Comparison of ENCODE assay signal across 13 cellular contexts in the genomic region with DNA sequence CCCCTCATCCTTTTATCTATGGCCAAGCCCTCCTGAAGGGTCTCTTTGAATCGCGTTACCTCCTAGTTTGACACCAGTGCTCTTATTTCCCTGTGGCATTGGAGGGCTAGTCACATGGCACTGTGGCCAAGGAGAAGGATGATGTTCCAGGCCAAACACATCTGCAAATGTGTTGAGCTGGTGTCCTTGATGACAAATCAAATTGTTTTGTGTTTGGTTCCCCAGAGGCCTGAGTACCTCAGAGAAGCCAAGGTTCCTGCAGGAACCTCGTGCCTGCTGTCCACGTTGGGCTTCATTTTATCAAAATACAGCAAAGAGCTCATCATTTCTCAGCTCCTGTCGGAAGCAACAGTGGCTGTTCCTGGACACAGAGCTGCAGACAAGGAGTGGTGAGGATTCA. TPM values are rescaled to one million over a fixed set of nuclear protein-coding genes. Genes with fewer than 3 reads are reported as not detected.
DNase-seq lines count a peak whose midpoint lies in the region; ATAC-seq and TF ChIP-seq lines count a peak whose summit lies in the region.
"Had no signal": no experiment of that assay in that cellular context is flagged by ENCODE, and none has a peak within 500 bp of the region (broad histone marks: within the 10 kb centered on the region; RNA-seq: fewer than 3 reads in every experiment).

No MANE protein-coding gene starts in this region.

- no peaks in the 10 kb centered on the region for H3K27me3 ChIP-seq in hepatocyte
- H3K27me3 ChIP-seq: pancreas had no signal

- no peaks in the 10 kb centered on the region for H3K9me3 ChIP-seq in hepatocyte (ENCODE audit: low read depth)
- H3K9me3 ChIP-seq: pancreas had no signal

- H3K36me3 Mint-ChIP-seq in HFFc6 (ENCODE audit: low read depth): peaks cover 27% of the 10 kb centered on the region
- H3K36me3 Mint-ChIP-seq in MCF 10A (ENCODE audit: insufficient read depth, unreplicated experiment): peaks cover 41% of the 10 kb centered on the region

- H2AFZ ChIP-seq in hepatocyte: no peak overlapping the region

- H3K4me3 Mint-ChIP-seq in HFFc6 (peak overlapping the region; percentile 69), MCF 10A (ENCODE audit: unreplicated experiment) (no peak overlapping the region)
- H3K4me3 Mint-ChIP-seq: activated naive CD8-positive, alpha-beta T cell treated with anti-CD3 and anti-CD28 coated beads for 36 hours; CD14-positive monocyte had no signal

- H3K79me2 ChIP-seq in hepatocyte: no peaks in the 10 kb centered on the region

- no peaks in the 10 kb centered on the region for H3K4me1 ChIP-seq in hepatocyte (ENCODE audit: insufficient read depth)
- H3K4me1 ChIP-seq: pancreas had no signal

- no TSS peak for BruUV-seq in MCF 10A (replicated peaks; lab: Mats Ljungman, UMichigan)

- ATAC-seq in HG02759 (IDR thresholded peaks at IDR 0.05; ENCODE audit: unreplicated experiment): no peak

- no peaks in the 10 kb centered on the region for H3K36me3 ChIP-seq in hepatocyte (replicated peaks; ENCODE audit: insufficient read depth, low read depth)

- H3K4me1 Mint-ChIP-seq in HFFc6 (ENCODE audit: low read depth) (peaks cover 38% of the 10 kb centered on the region), MCF 10A (ENCODE audit: insufficient read depth, unreplicated experiment) (peaks cover 7% of the 10 kb centered on the region)

- no peak overlapping the region for H3K4me2 ChIP-seq in hepatocyte

- peak overlapping the region; percentile 99 for H3K27ac Mint-ChIP-seq in HFFc6
- H3K27ac Mint-ChIP-seq in MCF 10A (ENCODE audit: low read depth, unreplicated experiment): no peak overlapping the region
- H3K27ac Mint-ChIP-seq: activated naive CD8-positive, alpha-beta T cell treated with anti-CD3 and anti-CD28 coated beads for 36 hours had no signal

- peak overlapping the region; percentile 84 for H3K27ac ChIP-seq in hepatocyte
- H3K27ac ChIP-seq in skin epidermis: peak overlapping the region in 14 of 21 experiments; percentile 21 to 73 (median 52)
- H3K27ac ChIP-seq: pancreas had no signal

- no peaks in the 10 kb centered on the region; the same call in 1 of the 2 replicates for H3K27me3 Mint-ChIP-seq in HFFc6 (ENCODE audit: insufficient read depth)
- no peaks in the 10 kb centered on the region for H3K27me3 Mint-ChIP-seq in MCF 10A (ENCODE audit: insufficient read depth, unreplicated experiment)
- H3K27me3 Mint-ChIP-seq: activated naive CD8-positive, alpha-beta T cell treated with anti-CD3 and anti-CD28 coated beads for 36 hours had no signal

- peak; percentile 6 for DNase-seq in HFFc6
- DNase-seq in cardiac fibroblast (ENCODE audit: low read depth in 2 of 2): peak; percentile 36 to 68
- no peak for DNase-seq in hepatocyte (ENCODE audit: low spot score)
- DNase-seq in activated CD4-positive, alpha-beta T cell treated with anti-CD3 and anti-CD28 coated beads for 1 hour: no peak
- no peak for DNase-seq in MCF 10A (ENCODE audit: unreplicated experiment)
- DNase-seq in activated CD8-positive, alpha-beta memory T cell treated with anti-CD3 and anti-CD28 coated beads, Interleukin-2, amount 50 U/mL, for 48 hours: no peak
- DNase-seq: activated naive CD8-positive, alpha-beta T cell treated with anti-CD3 and anti-CD28 coated beads for 36 hours; NCI-H526 treated with DMSO at 0.1 percent for 48 hours; SHP77 treated with DMSO at 0.1 percent for 48 hours had no signal

- 74% methylated on average over 5 of the region's 5 CpGs for WGBS in hepatocyte (ENCODE audit: low lambda C conversion rate, missing lambda C conversion rate)

- no peaks in the 10 kb centered on the region for H3K9me2 ChIP-seq in hepatocyte (replicated peaks; ENCODE audit: insufficient read depth)

- H3K4me3 ChIP-seq in cardiac fibroblast (replicated peaks in 1 of 2; ENCODE audit: low read depth in 2 of 2, low read length in 2 of 2) (no peak overlapping the region), hepatocyte (no peak overlapping the region), skin epidermis (no peak overlapping the region)
- H3K4me3 ChIP-seq: pancreas had no signal

- intact Hi-C loops in MCF 10A (cut with micrococcal nuclease): no loop called here

- no peaks in the 10 kb centered on the region for H4K20me1 ChIP-seq in hepatocyte (ENCODE audit: insufficient read depth, poor library complexity, severe bottlenecking)

- CTCF ChIA-PET in MCF 10A (lab: Yijun Ruan, JAX): interaction anchor here (0.6 kb wide), 1 partner anchor 780 kb away, joined by 3 read pairs; no protein-coding TSS in a partner anchor

- POLR2A ChIA-PET in MCF 10A (lab: Yijun Ruan, JAX): interaction anchor here (0.6 to 1.2 kb wide), 2 partner anchors 20 to 188 kb away, joined by 3 to 4 read pairs; a partner anchor contains a TSS

- H3K9me3 Mint-ChIP-seq in HFFc6 (no peaks in the 10 kb centered on the region), MCF 10A (ENCODE audit: unreplicated experiment) (no peaks in the 10 kb centered on the region)
- H3K9me3 Mint-ChIP-seq: activated naive CD8-positive, alpha-beta T cell treated with anti-CD3 and anti-CD28 coated beads for 36 hours had no signal

- TF ChIP-seq CTCF in HFFc6 (IDR thresholded peaks at IDR 0.05) (no peak), cardiac fibroblast (IDR thresholded peaks at IDR 0.05; ENCODE audit: low read depth, low read length) (no peak), hepatocyte (IDR thresholded peaks at IDR 0.05; ENCODE audit: poor library complexity) (no peak), MCF 10A (IDR thresholded peaks at IDR 0.05; ENCODE audit: unreplicated experiment) (no peak)

RNA-seq across cellular contexts. Expression of a gene that starts 20.7 kb away (rescaled TPM):
- total RNA-seq in HFFc6 (2021; fragmentation: NEBNext Ultra II Directional; extraction: Animal tissue kit (Norgen Biotek cat#: 25700)): 100 to 1,000 TPM; 181 to 275 (median 249) TPM
- total RNA-seq in hepatocyte (449 and 465 TPM in 2 replicates), MCF 10A (2022) (224 and 233 TPM in 2 replicates)
- 535 and 547 TPM in 2 replicates for polyA plus RNA-seq in hepatocyte

RNA-seq across cellular contexts. Expression of a gene that starts 55.7 kb away (rescaled TPM):
- total RNA-seq in HFFc6 (2021; fragmentation: NEBNext Ultra II Directional; extraction: Animal tissue kit (Norgen Biotek cat#: 25700)): 10 to 100 TPM; 63.3 to 78.7 (median 71.2) TPM
- 75.1 and 81.9 TPM in 2 replicates for total RNA-seq in hepatocyte
- 70.7 and 77.3 TPM in 2 replicates for polyA plus RNA-seq in hepatocyte
- total RNA-seq in MCF 10A (2022): 59.0 and 63.7 TPM in 2 replicates

Comparison
In these comparisons a context has a peak if more than half of its experiments do, and no peak if none do; other contexts are left out.
1. DNase-seq: peak in HFFc6 (single experiment) and cardiac fibroblast (2 of 2); none in hepatocyte (single experiment), activated CD4-positive, alpha-beta T cell treated with anti-CD3 and anti-CD28 coated beads for 1 hour (single experiment), MCF 10A (single experiment) and activated CD8-positive, alpha-beta memory T cell treated with anti-CD3 and anti-CD28 coated beads, Interleukin-2, amount 50 U/mL, for 48 hours (single experiment).